20 cellular contexts compared by ENCODE assay signal in the genomic region with DNA sequence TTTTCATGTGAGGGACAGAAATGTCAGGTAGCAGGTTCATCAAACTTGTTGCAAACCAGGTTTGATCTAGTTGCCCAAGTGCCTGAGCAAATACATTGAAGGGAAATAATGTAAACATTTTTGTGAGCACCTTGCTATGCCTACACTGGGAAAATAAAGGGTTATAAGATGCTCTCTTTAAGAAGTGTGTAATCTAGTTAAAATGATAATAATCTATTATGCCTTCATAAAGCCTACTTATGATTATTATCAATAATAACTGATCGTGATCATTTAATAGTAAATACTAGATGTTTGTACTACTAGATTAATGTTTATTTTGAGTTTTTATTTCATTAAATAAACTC. TPM values are rescaled to one million over a fixed set of nuclear protein-coding genes. Genes with fewer than 3 reads are reported as not detected.
DNase-seq lines count a peak whose midpoint lies in the region; TF ChIP-seq lines count a peak whose summit lies in the region.
"Had no signal": no experiment of that assay in that cellular context is flagged by ENCODE, and none has a peak within 500 bp of the region (broad histone marks: within the 10 kb centered on the region; RNA-seq: fewer than 3 reads in every experiment).

No MANE protein-coding gene starts in this region.

- H3K27me3 ChIP-seq in breast epithelium (peaks cover 3 to 32% of the 10 kb centered on the region in 2 donors), hepatocyte (peaks cover 35% of the 10 kb centered on the region)

- H3K27ac Mint-ChIP-seq in MCF 10A (ENCODE audit: low read depth, unreplicated experiment) (no peak overlapping the region), brain (no peak overlapping the region), nephron (no peak overlapping the region), type B pancreatic cell (no peak overlapping the region)
- H3K27ac Mint-ChIP-seq: CD14-positive monocyte had no signal

- no peaks in the 10 kb centered on the region for H3K36me3 ChIP-seq in breast epithelium
- H3K36me3 ChIP-seq in hepatocyte (replicated peaks; ENCODE audit: insufficient read depth, low read depth) = no peaks in the 10 kb centered on the region

- H3K4me1 Mint-ChIP-seq in MCF 10A (ENCODE audit: insufficient read depth, unreplicated experiment) = no peaks in the 10 kb centered on the region
- peaks cover 17% of the 10 kb centered on the region for H3K4me1 Mint-ChIP-seq in brain
- peaks cover 10% of the 10 kb centered on the region for H3K4me1 Mint-ChIP-seq in nephron
- no peaks in the 10 kb centered on the region for H3K4me1 Mint-ChIP-seq in type B pancreatic cell (ENCODE audit: unreplicated experiment)

- 84% methylated on average over 1 of the region's 1 CpG for WGBS in hepatocyte (ENCODE audit: low lambda C conversion rate, missing lambda C conversion rate)

- no peak overlapping the region for H3K4me3 ChIP-seq in breast epithelium
- no peak overlapping the region for H3K4me3 ChIP-seq in hepatocyte

- no peaks in the 10 kb centered on the region for H3K79me2 ChIP-seq in hepatocyte

- H3K4me1 ChIP-seq in breast epithelium (peaks cover 0 to 6% of the 10 kb centered on the region in 2 donors), hepatocyte (ENCODE audit: insufficient read depth) (peaks cover 5% of the 10 kb centered on the region)

- no peaks in the 10 kb centered on the region for H3K9me2 ChIP-seq in hepatocyte (replicated peaks; ENCODE audit: insufficient read depth)

- CTCF ChIA-PET in MCF 10A (lab: Yijun Ruan, JAX) = no interaction called here

- H4K20me1 ChIP-seq in hepatocyte (ENCODE audit: insufficient read depth, poor library complexity, severe bottlenecking) = no peaks in the 10 kb centered on the region

- TF ChIP-seq CTCF in MCF 10A (IDR thresholded peaks at IDR 0.05; ENCODE audit: unreplicated experiment) = no peak
- no peak for TF ChIP-seq CTCF in breast epithelium (IDR thresholded peaks at IDR 0.05)
- no peak for TF ChIP-seq CTCF in brain (conservative IDR thresholded peaks at IDR 0.05)
- TF ChIP-seq CTCF in nephron (IDR thresholded peaks at IDR 0.05; ENCODE audit: unreplicated experiment in 3 of 3) = no peak
- TF ChIP-seq CTCF in type B pancreatic cell (conservative IDR thresholded peaks at IDR 0.05) = no peak
- no peak for TF ChIP-seq CTCF in hepatocyte (IDR thresholded peaks at IDR 0.05; ENCODE audit: poor library complexity)

- POLR2A ChIA-PET in MCF 10A (lab: Yijun Ruan, JAX) = no interaction called here

- no peak overlapping the region for H3K27ac ChIP-seq in breast epithelium
- H3K27ac ChIP-seq in hepatocyte = no peak overlapping the region

- no TSS peak for BruUV-seq in MCF 10A (replicated peaks; lab: Mats Ljungman, UMichigan)

- H3K9me3 Mint-ChIP-seq in MCF 10A (ENCODE audit: unreplicated experiment) = no peaks in the 10 kb centered on the region
- peaks cover 0 to 4% (median 0%) of the 10 kb centered on the region in 5 experiments for H3K9me3 Mint-ChIP-seq in brain
- H3K9me3 Mint-ChIP-seq in nephron = no peaks in the 10 kb centered on the region
- no peaks in the 10 kb centered on the region for H3K9me3 Mint-ChIP-seq in type B pancreatic cell

- TF ChIP-seq POLR2A in breast epithelium (IDR thresholded peaks at IDR 0.05) = no peak

- H3K36me3 Mint-ChIP-seq in MCF 10A (ENCODE audit: insufficient read depth, unreplicated experiment) (no peaks in the 10 kb centered on the region), brain (no peaks in the 10 kb centered on the region), nephron (ENCODE audit: low read depth) (no peaks in the 10 kb centered on the region), type B pancreatic cell (no peaks in the 10 kb centered on the region)

- no peak overlapping the region for H3K4me2 ChIP-seq in hepatocyte

- H3K27me3 Mint-ChIP-seq in MCF 10A (ENCODE audit: insufficient read depth, unreplicated experiment) = peaks cover 29% of the 10 kb centered on the region
- peaks cover 38% of the 10 kb centered on the region for H3K27me3 Mint-ChIP-seq in brain
- H3K27me3 Mint-ChIP-seq in nephron (ENCODE audit: low read depth) = peaks cover 78% of the 10 kb centered on the region
- peaks cover 76% of the 10 kb centered on the region for H3K27me3 Mint-ChIP-seq in type B pancreatic cell

- no peak overlapping the region for H2AFZ ChIP-seq in hepatocyte

- DNase-seq in MCF 10A (ENCODE audit: unreplicated experiment) (no peak), breast epithelium (ENCODE audit: low spot score in 2 of 2) (no peak), type B pancreatic cell (ENCODE audit: extremely low spot score, unreplicated experiment) (no peak), AG20443 (ENCODE audit: low spot score) (no peak), hepatocyte (ENCODE audit: low spot score) (no peak), NCI-H2107 treated with DMSO at 0.1 percent for 48 hours (lab: John Stamatoyannopoulos, UW; ENCODE audit: unreplicated experiment) (no peak)
- DNase-seq: ACHN, AML-193, DMS79, GOT3, NCI-H1105, NCI-H2081, NCI-H774, OCI-M1, Right ventricle myocardium superior had no signal

- intact Hi-C loops in MCF 10A (cut with micrococcal nuclease) = no loop called here
- intact Hi-C loops in breast epithelium (cut with DNase I; ENCODE audit: low total_unique reads) = no loop called here

- H3K4me3 Mint-ChIP-seq in MCF 10A (ENCODE audit: unreplicated experiment) (peak overlapping the region; percentile 32), brain (peak overlapping the region; percentile 59 to 83 (median 70)), nephron (peak overlapping the region in 2 of 3 experiments; percentile 69 to 75), type B pancreatic cell (peak overlapping the region; percentile 80)

- H3K9me3 ChIP-seq in breast epithelium (no peaks in the 10 kb centered on the region), hepatocyte (ENCODE audit: low read depth) (no peaks in the 10 kb centered on the region)

RNA-seq across cellular contexts. Expression of gene TMEM229A, which starts 1.9 kb away (rescaled TPM):
- total RNA-seq in MCF 10A (2022) = not detected in 2 replicates
- total RNA-seq in breast epithelium = not detected
- 1.9 TPM for polyA plus RNA-seq in brain (ENCODE audit: insufficient read depth, low read depth, low replicate concordance)
- total RNA-seq in type B pancreatic cell (ENCODE audit: low replicate concordance) = 0.19 and 0.33 TPM in 2 replicates
- total RNA-seq in hepatocyte = 0.17 and 1.3 TPM in 2 replicates
- 0.35 TPM in 1 of 2 replicates, not detected in the other for polyA plus RNA-seq in hepatocyte
- total RNA-seq: LHCN-M2, NCI-H460, Right ventricle myocardium superior had no signal
- polyA plus RNA-seq: CD14-positive monocyte had no signal
